Comparison of ENCODE assay signal across 1 cellular context in the genomic region with DNA sequence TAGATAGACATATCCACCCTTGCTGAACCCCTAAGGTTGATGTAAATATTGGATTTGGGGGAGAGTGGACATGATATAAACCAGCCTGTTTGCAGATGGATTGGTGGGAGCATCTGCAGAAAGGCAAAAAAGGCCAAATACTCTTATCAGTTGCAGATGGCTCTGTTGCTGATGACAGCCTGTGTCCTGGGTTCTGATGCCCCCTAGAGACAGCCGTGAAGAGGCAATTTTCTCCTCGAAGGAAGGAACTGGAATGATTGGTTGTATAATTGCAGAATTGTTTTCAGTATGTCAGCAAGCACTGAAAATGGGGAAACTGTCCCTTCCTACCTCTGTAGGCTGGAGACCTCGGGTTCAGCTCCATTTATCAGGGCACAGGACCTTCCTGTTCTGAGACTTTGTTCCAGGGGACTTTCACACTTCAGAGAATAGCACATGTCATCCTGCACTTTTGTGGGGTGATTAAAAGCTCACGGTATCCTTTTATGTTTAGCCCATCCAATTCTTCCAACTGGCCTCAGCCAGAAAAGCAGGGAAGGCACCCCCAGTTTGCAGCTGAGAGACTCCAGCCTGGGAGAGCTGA.
A peak's percentile ranks its signal among the peaks of the same experiment; 100 is the strongest.
TF ChIP-seq lines count a peak whose summit lies in the region.

No MANE protein-coding gene starts in this region.

TF ChIP-seq in K562, 482 proteins besides CTCF, POLR2A, EP300 and RAD21 (continued from another document and continues in another):
- TF ChIP-seq, protein P1, sequence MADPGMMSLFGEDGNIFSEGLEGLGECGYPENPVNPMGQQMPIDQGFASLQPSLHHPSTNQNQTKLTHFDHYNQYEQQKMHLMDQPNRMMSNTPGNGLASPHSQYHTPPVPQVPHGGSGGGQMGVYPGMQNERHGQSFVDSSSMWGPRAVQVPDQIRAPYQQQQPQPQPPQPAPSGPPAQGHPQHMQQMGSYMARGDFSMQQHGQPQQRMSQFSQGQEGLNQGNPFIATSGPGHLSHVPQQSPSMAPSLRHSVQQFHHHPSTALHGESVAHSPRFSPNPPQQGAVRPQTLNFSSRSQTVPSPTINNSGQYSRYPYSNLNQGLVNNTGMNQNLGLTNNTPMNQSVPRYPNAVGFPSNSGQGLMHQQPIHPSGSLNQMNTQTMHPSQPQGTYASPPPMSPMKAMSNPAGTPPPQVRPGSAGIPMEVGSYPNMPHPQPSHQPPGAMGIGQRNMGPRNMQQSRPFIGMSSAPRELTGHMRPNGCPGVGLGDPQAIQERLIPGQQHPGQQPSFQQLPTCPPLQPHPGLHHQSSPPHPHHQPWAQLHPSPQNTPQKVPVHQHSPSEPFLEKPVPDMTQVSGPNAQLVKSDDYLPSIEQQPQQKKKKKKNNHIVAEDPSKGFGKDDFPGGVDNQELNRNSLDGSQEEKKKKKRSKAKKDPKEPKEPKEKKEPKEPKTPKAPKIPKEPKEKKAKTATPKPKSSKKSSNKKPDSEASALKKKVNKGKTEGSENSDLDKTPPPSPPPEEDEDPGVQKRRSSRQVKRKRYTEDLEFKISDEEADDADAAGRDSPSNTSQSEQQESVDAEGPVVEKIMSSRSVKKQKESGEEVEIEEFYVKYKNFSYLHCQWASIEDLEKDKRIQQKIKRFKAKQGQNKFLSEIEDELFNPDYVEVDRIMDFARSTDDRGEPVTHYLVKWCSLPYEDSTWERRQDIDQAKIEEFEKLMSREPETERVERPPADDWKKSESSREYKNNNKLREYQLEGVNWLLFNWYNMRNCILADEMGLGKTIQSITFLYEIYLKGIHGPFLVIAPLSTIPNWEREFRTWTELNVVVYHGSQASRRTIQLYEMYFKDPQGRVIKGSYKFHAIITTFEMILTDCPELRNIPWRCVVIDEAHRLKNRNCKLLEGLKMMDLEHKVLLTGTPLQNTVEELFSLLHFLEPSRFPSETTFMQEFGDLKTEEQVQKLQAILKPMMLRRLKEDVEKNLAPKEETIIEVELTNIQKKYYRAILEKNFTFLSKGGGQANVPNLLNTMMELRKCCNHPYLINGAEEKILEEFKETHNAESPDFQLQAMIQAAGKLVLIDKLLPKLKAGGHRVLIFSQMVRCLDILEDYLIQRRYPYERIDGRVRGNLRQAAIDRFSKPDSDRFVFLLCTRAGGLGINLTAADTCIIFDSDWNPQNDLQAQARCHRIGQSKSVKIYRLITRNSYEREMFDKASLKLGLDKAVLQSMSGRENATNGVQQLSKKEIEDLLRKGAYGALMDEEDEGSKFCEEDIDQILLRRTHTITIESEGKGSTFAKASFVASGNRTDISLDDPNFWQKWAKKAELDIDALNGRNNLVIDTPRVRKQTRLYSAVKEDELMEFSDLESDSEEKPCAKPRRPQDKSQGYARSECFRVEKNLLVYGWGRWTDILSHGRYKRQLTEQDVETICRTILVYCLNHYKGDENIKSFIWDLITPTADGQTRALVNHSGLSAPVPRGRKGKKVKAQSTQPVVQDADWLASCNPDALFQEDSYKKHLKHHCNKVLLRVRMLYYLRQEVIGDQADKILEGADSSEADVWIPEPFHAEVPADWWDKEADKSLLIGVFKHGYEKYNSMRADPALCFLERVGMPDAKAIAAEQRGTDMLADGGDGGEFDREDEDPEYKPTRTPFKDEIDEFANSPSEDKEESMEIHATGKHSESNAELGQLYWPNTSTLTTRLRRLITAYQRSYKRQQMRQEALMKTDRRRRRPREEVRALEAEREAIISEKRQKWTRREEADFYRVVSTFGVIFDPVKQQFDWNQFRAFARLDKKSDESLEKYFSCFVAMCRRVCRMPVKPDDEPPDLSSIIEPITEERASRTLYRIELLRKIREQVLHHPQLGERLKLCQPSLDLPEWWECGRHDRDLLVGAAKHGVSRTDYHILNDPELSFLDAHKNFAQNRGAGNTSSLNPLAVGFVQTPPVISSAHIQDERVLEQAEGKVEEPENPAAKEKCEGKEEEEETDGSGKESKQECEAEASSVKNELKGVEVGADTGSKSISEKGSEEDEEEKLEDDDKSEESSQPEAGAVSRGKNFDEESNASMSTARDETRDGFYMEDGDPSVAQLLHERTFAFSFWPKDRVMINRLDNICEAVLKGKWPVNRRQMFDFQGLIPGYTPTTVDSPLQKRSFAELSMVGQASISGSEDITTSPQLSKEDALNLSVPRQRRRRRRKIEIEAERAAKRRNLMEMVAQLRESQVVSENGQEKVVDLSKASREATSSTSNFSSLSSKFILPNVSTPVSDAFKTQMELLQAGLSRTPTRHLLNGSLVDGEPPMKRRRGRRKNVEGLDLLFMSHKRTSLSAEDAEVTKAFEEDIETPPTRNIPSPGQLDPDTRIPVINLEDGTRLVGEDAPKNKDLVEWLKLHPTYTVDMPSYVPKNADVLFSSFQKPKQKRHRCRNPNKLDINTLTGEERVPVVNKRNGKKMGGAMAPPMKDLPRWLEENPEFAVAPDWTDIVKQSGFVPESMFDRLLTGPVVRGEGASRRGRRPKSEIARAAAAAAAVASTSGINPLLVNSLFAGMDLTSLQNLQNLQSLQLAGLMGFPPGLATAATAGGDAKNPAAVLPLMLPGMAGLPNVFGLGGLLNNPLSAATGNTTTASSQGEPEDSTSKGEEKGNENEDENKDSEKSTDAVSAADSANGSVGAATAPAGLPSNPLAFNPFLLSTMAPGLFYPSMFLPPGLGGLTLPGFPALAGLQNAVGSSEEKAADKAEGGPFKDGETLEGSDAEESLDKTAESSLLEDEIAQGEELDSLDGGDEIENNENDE (IDR thresholded peaks at IDR 0.05; ENCODE audit: low read depth, low read length), result no peak
- TF ChIP-seq IFI16 (CRISPR knock-in tag; IDR thresholded peaks at IDR 0.05), result no peak
- TF ChIP-seq MCM2 (IDR thresholded peaks at IDR 0.05; ENCODE audit: low read depth), result no peak
- TF ChIP-seq ZNF644 (tag; IDR thresholded peaks at IDR 0.05; ENCODE audit: low read depth), result no peak
- TF ChIP-seq, protein P2, sequence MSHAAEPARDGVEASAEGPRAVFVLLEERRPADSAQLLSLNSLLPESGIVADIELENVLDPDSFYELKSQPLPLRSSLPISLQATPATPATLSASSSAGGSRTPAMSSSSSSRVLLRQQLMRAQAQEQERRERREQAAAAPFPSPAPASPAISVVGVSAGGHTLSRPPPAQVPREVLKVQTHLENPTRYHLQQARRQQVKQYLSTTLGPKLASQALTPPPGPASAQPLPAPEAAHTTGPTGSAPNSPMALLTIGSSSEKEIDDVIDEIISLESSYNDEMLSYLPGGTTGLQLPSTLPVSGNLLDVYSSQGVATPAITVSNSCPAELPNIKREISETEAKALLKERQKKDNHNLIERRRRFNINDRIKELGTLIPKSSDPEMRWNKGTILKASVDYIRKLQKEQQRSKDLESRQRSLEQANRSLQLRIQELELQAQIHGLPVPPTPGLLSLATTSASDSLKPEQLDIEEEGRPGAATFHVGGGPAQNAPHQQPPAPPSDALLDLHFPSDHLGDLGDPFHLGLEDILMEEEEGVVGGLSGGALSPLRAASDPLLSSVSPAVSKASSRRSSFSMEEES (CRISPR knock-in tag; IDR thresholded peaks at IDR 0.05), result no peak
- TF ChIP-seq, protein P3, sequence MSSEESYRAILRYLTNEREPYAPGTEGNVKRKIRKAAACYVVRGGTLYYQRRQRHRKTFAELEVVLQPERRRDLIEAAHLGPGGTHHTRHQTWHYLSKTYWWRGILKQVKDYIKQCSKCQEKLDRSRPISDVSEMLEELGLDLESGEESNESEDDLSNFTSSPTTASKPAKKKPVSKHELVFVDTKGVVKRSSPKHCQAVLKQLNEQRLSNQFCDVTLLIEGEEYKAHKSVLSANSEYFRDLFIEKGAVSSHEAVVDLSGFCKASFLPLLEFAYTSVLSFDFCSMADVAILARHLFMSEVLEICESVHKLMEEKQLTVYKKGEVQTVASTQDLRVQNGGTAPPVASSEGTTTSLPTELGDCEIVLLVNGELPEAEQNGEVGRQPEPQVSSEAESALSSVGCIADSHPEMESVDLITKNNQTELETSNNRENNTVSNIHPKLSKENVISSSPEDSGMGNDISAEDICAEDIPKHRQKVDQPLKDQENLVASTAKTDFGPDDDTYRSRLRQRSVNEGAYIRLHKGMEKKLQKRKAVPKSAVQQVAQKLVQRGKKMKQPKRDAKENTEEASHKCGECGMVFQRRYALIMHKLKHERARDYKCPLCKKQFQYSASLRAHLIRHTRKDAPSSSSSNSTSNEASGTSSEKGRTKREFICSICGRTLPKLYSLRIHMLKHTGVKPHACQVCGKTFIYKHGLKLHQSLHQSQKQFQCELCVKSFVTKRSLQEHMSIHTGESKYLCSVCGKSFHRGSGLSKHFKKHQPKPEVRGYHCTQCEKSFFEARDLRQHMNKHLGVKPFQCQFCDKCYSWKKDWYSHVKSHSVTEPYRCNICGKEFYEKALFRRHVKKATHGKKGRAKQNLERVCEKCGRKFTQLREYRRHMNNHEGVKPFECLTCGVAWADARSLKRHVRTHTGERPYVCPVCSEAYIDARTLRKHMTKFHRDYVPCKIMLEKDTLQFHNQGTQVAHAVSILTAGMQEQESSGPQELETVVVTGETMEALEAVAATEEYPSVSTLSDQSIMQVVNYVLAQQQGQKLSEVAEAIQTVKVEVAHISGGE (CRISPR knock-in tag; IDR thresholded peaks at IDR 0.05), result no peak
- TF ChIP-seq ZNF780A (CRISPR knock-in tag; IDR thresholded peaks at IDR 0.05), result no peak
- TF ChIP-seq, protein P4, sequence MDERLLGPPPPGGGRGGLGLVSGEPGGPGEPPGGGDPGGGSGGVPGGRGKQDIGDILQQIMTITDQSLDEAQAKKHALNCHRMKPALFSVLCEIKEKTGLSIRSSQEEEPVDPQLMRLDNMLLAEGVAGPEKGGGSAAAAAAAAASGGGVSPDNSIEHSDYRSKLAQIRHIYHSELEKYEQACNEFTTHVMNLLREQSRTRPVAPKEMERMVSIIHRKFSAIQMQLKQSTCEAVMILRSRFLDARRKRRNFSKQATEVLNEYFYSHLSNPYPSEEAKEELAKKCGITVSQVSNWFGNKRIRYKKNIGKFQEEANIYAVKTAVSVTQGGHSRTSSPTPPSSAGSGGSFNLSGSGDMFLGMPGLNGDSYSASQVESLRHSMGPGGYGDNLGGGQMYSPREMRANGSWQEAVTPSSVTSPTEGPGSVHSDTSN (CRISPR knock-in tag; IDR thresholded peaks at IDR 0.05; ENCODE audit: low read depth), result no peak
- TF ChIP-seq, protein P4 (tag; conservative IDR thresholded peaks at IDR 0.05; ENCODE audit: low read depth), result peak; percentile 45
- no peak for TF ChIP-seq KDM1A (IDR thresholded peaks at IDR 0.05)
- TF ChIP-seq SREBF1 (IDR thresholded peaks at IDR 0.05; ENCODE audit: borderline replicate concordance, low read depth, low read length), result no peak
- TF ChIP-seq MEIS2 (IDR thresholded peaks at IDR 0.05; ENCODE audit: partially characterized antibody), result peak; percentile 39
- TF ChIP-seq, protein P5, sequence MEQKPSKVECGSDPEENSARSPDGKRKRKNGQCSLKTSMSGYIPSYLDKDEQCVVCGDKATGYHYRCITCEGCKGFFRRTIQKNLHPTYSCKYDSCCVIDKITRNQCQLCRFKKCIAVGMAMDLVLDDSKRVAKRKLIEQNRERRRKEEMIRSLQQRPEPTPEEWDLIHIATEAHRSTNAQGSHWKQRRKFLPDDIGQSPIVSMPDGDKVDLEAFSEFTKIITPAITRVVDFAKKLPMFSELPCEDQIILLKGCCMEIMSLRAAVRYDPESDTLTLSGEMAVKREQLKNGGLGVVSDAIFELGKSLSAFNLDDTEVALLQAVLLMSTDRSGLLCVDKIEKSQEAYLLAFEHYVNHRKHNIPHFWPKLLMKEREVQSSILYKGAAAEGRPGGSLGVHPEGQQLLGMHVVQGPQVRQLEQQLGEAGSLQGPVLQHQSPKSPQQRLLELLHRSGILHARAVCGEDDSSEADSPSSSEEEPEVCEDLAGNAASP (IDR thresholded peaks at IDR 0.05), result no peak
- no peak for TF ChIP-seq ZNF212 (CRISPR knock-in tag; IDR thresholded peaks at IDR 0.05)
- TF ChIP-seq TCF3 (CRISPR knock-in tag; IDR thresholded peaks at IDR 0.05), result peak; percentile 34
- TF ChIP-seq SMC3 (conservative IDR thresholded peaks at IDR 0.05; ENCODE audit: insufficient read depth, low read depth, low read length), result peak; percentile 44; the same call in 1 of the 2 replicates
- TF ChIP-seq PCBP2 (IDR thresholded peaks at IDR 0.05; ENCODE audit: low read depth, low read length, poor library complexity, severe bottlenecking), result no peak
- peak; percentile 28; the same call in 1 of the 2 replicates for TF ChIP-seq SPI1 (IDR thresholded peaks at IDR 0.05; ENCODE audit: borderline replicate concordance, low read depth, low read length)
- TF ChIP-seq NFE2L1 (tag; IDR thresholded peaks at IDR 0.05; ENCODE audit: borderline replicate concordance, low read depth), result no peak
- TF ChIP-seq, protein P6, sequence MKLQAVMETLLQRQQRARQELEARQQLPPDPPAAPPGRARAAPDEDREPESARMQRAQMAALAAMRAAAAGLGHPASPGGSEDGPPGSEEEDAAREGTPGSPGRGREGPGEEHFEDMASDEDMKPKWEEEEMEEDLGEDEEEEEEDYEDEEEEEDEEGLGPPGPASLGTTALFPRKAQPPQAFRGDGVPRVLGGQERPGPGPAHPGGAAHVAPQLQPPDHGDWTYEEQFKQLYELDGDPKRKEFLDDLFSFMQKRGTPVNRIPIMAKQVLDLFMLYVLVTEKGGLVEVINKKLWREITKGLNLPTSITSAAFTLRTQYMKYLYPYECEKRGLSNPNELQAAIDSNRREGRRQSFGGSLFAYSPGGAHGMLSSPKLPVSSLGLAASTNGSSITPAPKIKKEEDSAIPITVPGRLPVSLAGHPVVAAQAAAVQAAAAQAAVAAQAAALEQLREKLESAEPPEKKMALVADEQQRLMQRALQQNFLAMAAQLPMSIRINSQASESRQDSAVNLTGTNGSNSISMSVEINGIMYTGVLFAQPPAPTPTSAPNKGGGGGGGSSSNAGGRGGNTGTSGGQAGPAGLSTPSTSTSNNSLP (IDR thresholded peaks at IDR 0.05; ENCODE audit: borderline replicate concordance, low read depth, low read length), result no peak
- peak; percentile 24; the same call in 1 of the 2 replicates for TF ChIP-seq NFE2 (IDR thresholded peaks at IDR 0.05; ENCODE audit: low read depth)
- TF ChIP-seq TCFL5 (CRISPR knock-in tag; conservative IDR thresholded peaks at IDR 0.05), result no peak
- no peak for TF ChIP-seq POLR3G (IDR thresholded peaks at IDR 0.05; ENCODE audit: extremely low read depth, insufficient read length, insufficient replicate concordance)
- no peak for TF ChIP-seq ZNF174 (CRISPR knock-in tag; IDR thresholded peaks at IDR 0.05)
- no peak for TF ChIP-seq ZNF584 (CRISPR knock-in tag; IDR thresholded peaks at IDR 0.05; ENCODE audit: low read depth)
- TF ChIP-seq GTF2A2 (tag; IDR thresholded peaks at IDR 0.05), result no peak
- TF ChIP-seq MTA2 (IDR thresholded peaks at IDR 0.05; ENCODE audit: low read depth), result no peak
- TF ChIP-seq BRCA1 (IDR thresholded peaks at IDR 0.05), result no peak
- TF ChIP-seq BRCA1 (CRISPR knock-in tag; IDR thresholded peaks at IDR 0.05), result no peak
- no peak for TF ChIP-seq POLR2AphosphoS2 (IDR thresholded peaks at IDR 0.05; ENCODE audit: low read length)
- TF ChIP-seq FOXJ2 (tag; IDR thresholded peaks at IDR 0.05), result no peak
- TF ChIP-seq SIN3A (IDR thresholded peaks at IDR 0.05; ENCODE audit: borderline replicate concordance in 2 of 2, control insufficient read depth in 1 of 2, low read depth in 2 of 2, low read length in 2 of 2), result no peak
- no peak for TF ChIP-seq SUPT5H (IDR thresholded peaks at IDR 0.05)
- TF ChIP-seq ZNF274 (IDR thresholded peaks at IDR 0.05; ENCODE audit: borderline replicate concordance, low read depth, low read length), result no peak
- TF ChIP-seq DNMT1 (IDR thresholded peaks at IDR 0.05), result no peak
